ENCODE assay signal across 8 cellular contexts in genomic region chr4:98995183-98996055, GRCh38. TPM values are rescaled to one million over a fixed set of nuclear protein-coding genes. Genes with fewer than 3 reads are reported as not detected.
DNase-seq lines count a peak whose midpoint lies in the region; ATAC-seq and TF ChIP-seq lines count a peak whose summit lies in the region.

METAP1 (plus strand) TSS chr4:98995721; CDS start chr4:98995754, 33 bp downstream.

- H3K36me3 ChIP-seq in BE2C, result no peaks in the 10 kb centered on the region

- POLR2A ChIA-PET in activated CD4-positive, alpha-beta T cell treated with anti-CD3 and anti-CD28 coated beads for 36 hours (lab: Charles Lee), result interaction anchor here (0.6 to 3.0 kb wide), 13 partner anchors 12 to 738 kb away, joined by 3 to 26 read pairs (median 4); partner anchors contain the start of genes ADH5 and EIF4E

- H3K4me3 ChIP-seq in BE2C (ENCODE audit: low read depth, low read length) (peak within 1 kb of the TSS; percentile 65), choroid plexus epithelial cell (ENCODE audit: low read depth, low read length) (peak within 1 kb of the TSS; percentile 99)

- intact Hi-C loops in activated CD4-positive, alpha-beta T cell treated with anti-CD3 and anti-CD28 coated beads for 36 hours (cut with DNase I, micrococcal nuclease), result loop anchor here (1.0 to 10.0 kb wide), 19 partner anchors 27 to 955 kb away; partner anchors contain the start of genes EIF4E (in 2 of the 2), RAP1GDS1 (in 2 of the 2), STPG2 (in 2 of the 2) and TSPAN5 (in 2 of the 2)

- peaks cover 40% of the 10 kb centered on the region for H3K4me1 Mint-ChIP-seq in activated CD4-positive, alpha-beta T cell treated with anti-CD3 and anti-CD28 coated beads for 36 hours

- ATAC-seq in HG03442 (IDR thresholded peaks at IDR 0.05; ENCODE audit: unreplicated experiment), result peak; percentile 93
- peak; percentile 91 for ATAC-seq in activated CD4-positive, alpha-beta T cell treated with anti-CD3 and anti-CD28 coated beads for 36 hours

- peaks cover 1% of the 10 kb centered on the region for H3K36me3 Mint-ChIP-seq in activated CD4-positive, alpha-beta T cell treated with anti-CD3 and anti-CD28 coated beads for 36 hours (ENCODE audit: low read depth)

- no peaks in the 10 kb centered on the region for H3K27me3 ChIP-seq in BE2C

- peak; percentile 95 for DNase-seq in BE2C
- peak; percentile 94 for DNase-seq in GM19238 (ENCODE audit: insufficient read length, low spot score)
- DNase-seq in NCI-H510A treated with DMSO at 0.1 percent for 48 hours (lab: John Stamatoyannopoulos, UW), result peak; percentile 82
- DNase-seq in activated CD4-positive, alpha-beta T cell treated with anti-CD3 and anti-CD28 coated beads for 36 hours, result peak; percentile 98
- DNase-seq in choroid plexus epithelial cell (ENCODE audit: low read depth), result peak; percentile 96
- DNase-seq in kidney tubule cell (ENCODE audit: low spot score), result peak; percentile 98
- peak; percentile 87 to 93 (median 90) for DNase-seq in stimulated activated CD4-positive, alpha-beta T cell treated with anti-CD3 and anti-CD28 coated beads, Interleukin-1b, Interleukin-23, amount 100 ng/mL, for 24 hours (ENCODE audit: low read depth in 4 of 4, low spot score in 1 of 4)

- no peaks in the 10 kb centered on the region; the same call in 1 of the 2 replicates for H3K4me1 ChIP-seq in BE2C

- H3K27ac Mint-ChIP-seq in activated CD4-positive, alpha-beta T cell treated with anti-CD3 and anti-CD28 coated beads for 36 hours, result peak within 1 kb of the TSS; percentile 95

- peak; percentile 69 for TF ChIP-seq CTCF in BE2C (IDR thresholded peaks at IDR 0.05; ENCODE audit: low read depth, low read length)
- peak; percentile 70 for TF ChIP-seq CTCF in choroid plexus epithelial cell (conservative IDR thresholded peaks at IDR 0.05; ENCODE audit: low read depth, low read length)

- CTCF ChIA-PET in activated CD4-positive, alpha-beta T cell treated with anti-CD3 and anti-CD28 coated beads for 36 hours (lab: Charles Lee), result interaction anchor here (0.6 to 3.6 kb wide), 33 partner anchors 8 to 855 kb away, joined by 3 to 91 read pairs (median 4); partner anchors contain the start of genes ADH5, EIF4E and RAP1GDS1

- peak within 1 kb of the TSS; percentile 81 for H3K4me3 Mint-ChIP-seq in activated CD4-positive, alpha-beta T cell treated with anti-CD3 and anti-CD28 coated beads for 36 hours

- H3K9me3 Mint-ChIP-seq in activated CD4-positive, alpha-beta T cell treated with anti-CD3 and anti-CD28 coated beads for 36 hours (ENCODE audit: low read depth), result no peaks in the 10 kb centered on the region

- H3K27me3 Mint-ChIP-seq in activated CD4-positive, alpha-beta T cell treated with anti-CD3 and anti-CD28 coated beads for 36 hours, result no peaks in the 10 kb centered on the region

- H3K9me3 ChIP-seq in BE2C, result no peaks in the 10 kb centered on the region

RNA-seq across cellular contexts. Expression of gene METAP1, which starts in this region (rescaled TPM):
- polyA plus RNA-seq in BE2C (2012; ENCODE audit: insufficient read depth, insufficient read length, low read depth), result 37.2 TPM
- 10 to 100 TPM; 67.9 to 75.2 TPM for total RNA-seq in activated CD4-positive, alpha-beta T cell treated with anti-CD3 and anti-CD28 coated beads for 36 hours

Comparison
In these comparisons a context has a peak if more than half of its experiments do, and no peak if none do; other contexts are left out.
1. Peak in every context shown above with its lines: DNase-seq, ATAC-seq and H3K4me3 ChIP-seq.